In genomic region chr5:180333661-180334060, GRCh38 we compare ENCODE assay signal across 13 cellular contexts. TPM values are rescaled to one million over a fixed set of nuclear protein-coding genes. Genes with fewer than 3 reads are reported as not detected.
DNase-seq lines count a peak whose midpoint lies in the region; ATAC-seq and TF ChIP-seq lines count a peak whose summit lies in the region.
"Had no signal": no experiment of that assay in that cellular context is flagged by ENCODE, and none has a peak within 500 bp of the region (broad histone marks: within the 10 kb centered on the region; RNA-seq: fewer than 3 reads in every experiment).

No MANE protein-coding gene starts in this region.

- DNase-seq in AG10803 (ENCODE audit: low read depth) (peak; percentile 38), IMR-90 (peak; percentile 76), mesendoderm (no peak), psoas muscle (no peak)
- DNase-seq in central memory CD8-positive, alpha-beta T cell (ENCODE audit: low spot score in 2 of 2) = no peak
- no peak for DNase-seq in activated T-helper 1 cell treated with anti-CD3 and anti-CD28 coated beads, Interleukin-12 subunit alpha, Interleukin-12 subunit beta, Interleukin-2, Interleukin-4 antibody, amounts not matched to agents 30 ng/mL and 10 ng/mL and 1 ng/mL, durations not matched to agents 14 hours and 24 hours and 36 hours (ENCODE audit: low spot score)
- DNase-seq: activated CD8-positive, alpha-beta memory T cell treated with anti-CD3 and anti-CD28 coated beads, Interleukin-2, amount 50 U/mL, for 48 hours; DMS79; heart right ventricle; NCI-H524 treated with DMSO at 0.1 percent for 48 hours had no signal

- TF ChIP-seq RAD21 in IMR-90 (IDR thresholded peaks at IDR 0.05; ENCODE audit: low read length) = no peak

- peak overlapping the region; percentile 69 for H3K27ac Mint-ChIP-seq in central memory CD8-positive, alpha-beta T cell (ENCODE audit: low read depth)
- no peak overlapping the region for H3K27ac Mint-ChIP-seq in activated T-helper 1 cell treated with anti-CD3 and anti-CD28 coated beads, Interleukin-12 subunit alpha, Interleukin-12 subunit beta, Interleukin-2, Interleukin-4 antibody, amounts not matched to agents 30 ng/mL and 10 ng/mL and 1 ng/mL, durations not matched to agents 14 hours and 24 hours and 36 hours
- H3K27ac Mint-ChIP-seq: B cell had no signal

- peak overlapping the region; percentile 13; the same call in 1 of the 2 replicates for H3K14ac ChIP-seq in IMR-90 (replicated peaks; ENCODE audit: low read depth, low read length)

- peak overlapping the region; percentile 99 for H2AK5ac ChIP-seq in IMR-90 (ENCODE audit: low read depth, low read length)
- no peak overlapping the region for H2AK5ac ChIP-seq in mesendoderm (ENCODE audit: low read length)

- peak overlapping the region; percentile 77; the same call in 1 of the 2 replicates for H4K91ac ChIP-seq in IMR-90 (ENCODE audit: insufficient read depth, low read depth, low read length)

- H3K4me3 ChIP-seq in AG10803 (ENCODE audit: low read length) (no peak overlapping the region), IMR-90 (ENCODE audit: insufficient read depth, low read depth, low read length) (no peak overlapping the region), mesendoderm (ENCODE audit: low read length) (no peak overlapping the region), psoas muscle (no peak overlapping the region)
- H3K4me3 ChIP-seq: heart right ventricle had no signal

- H3K79me1 ChIP-seq in IMR-90 (ENCODE audit: low read depth in 1 of 2, low read length in 2 of 2) (peaks cover 0 to 8% of the 10 kb centered on the region in 2 experiments; a peak in 1 of 4 replicates), mesendoderm (ENCODE audit: low read length) (peaks cover 2% of the 10 kb centered on the region)

- H2BK120ac ChIP-seq in IMR-90 (ENCODE audit: low read depth, low read length) (peak overlapping the region; percentile 81), mesendoderm (ENCODE audit: low read depth, low read length) (no peak overlapping the region)

- H3K4me1 Mint-ChIP-seq in central memory CD8-positive, alpha-beta T cell = no peaks in the 10 kb centered on the region
- no peaks in the 10 kb centered on the region for H3K4me1 Mint-ChIP-seq in activated T-helper 1 cell treated with anti-CD3 and anti-CD28 coated beads, Interleukin-12 subunit alpha, Interleukin-12 subunit beta, Interleukin-2, Interleukin-4 antibody, amounts not matched to agents 30 ng/mL and 10 ng/mL and 1 ng/mL, durations not matched to agents 14 hours and 24 hours and 36 hours (ENCODE audit: low read depth)
- H3K4me1 Mint-ChIP-seq: B cell had no signal

- no peak for ATAC-seq in IMR-90 (ENCODE audit: low read depth)
- ATAC-seq in central memory CD8-positive, alpha-beta T cell (replicated peaks; ENCODE audit: extremely low read depth, poor library complexity, severe bottlenecking) = no peak
- no peak for ATAC-seq in HG03108 (IDR thresholded peaks at IDR 0.05; ENCODE audit: unreplicated experiment)
- ATAC-seq in HG02610 (IDR thresholded peaks at IDR 0.05; ENCODE audit: unreplicated experiment) = no peak
- ATAC-seq in psoas muscle = no peak

- H2BK20ac ChIP-seq in IMR-90 (ENCODE audit: low read depth, low read length) = no peak overlapping the region; the same call in 1 of the 2 replicates

- H4K8ac ChIP-seq in IMR-90 (ENCODE audit: low read depth in 2 of 2, low read length in 2 of 2) (peak overlapping the region in 1 of 2 experiments; percentile 8; a peak in 1 of 4 replicates), mesendoderm (ENCODE audit: low read depth, low read length) (no peak overlapping the region)

- H3K4me1 ChIP-seq in IMR-90 (ENCODE audit: control insufficient read depth, insufficient read depth, low read length) (peaks cover 18% of the 10 kb centered on the region), mesendoderm (ENCODE audit: control insufficient read depth, low read depth, low read length) (peaks cover 12% of the 10 kb centered on the region), psoas muscle (no peaks in the 10 kb centered on the region)

- H3K9me1 ChIP-seq in IMR-90 (ENCODE audit: insufficient read depth, low read length) = peaks cover 20% of the 10 kb centered on the region

- no peak overlapping the region for H3K18ac ChIP-seq in IMR-90 (ENCODE audit: low read depth, low read length)
- no peak overlapping the region for H3K18ac ChIP-seq in mesendoderm (ENCODE audit: low read length)

- H3K4ac ChIP-seq in IMR-90 (ENCODE audit: low read depth, low read length) = peak overlapping the region; percentile 34
- no peak overlapping the region for H3K4ac ChIP-seq in mesendoderm (ENCODE audit: low read depth, low read length)

- no peak overlapping the region for H3K4me3 Mint-ChIP-seq in central memory CD8-positive, alpha-beta T cell
- H3K4me3 Mint-ChIP-seq in activated T-helper 1 cell treated with anti-CD3 and anti-CD28 coated beads, Interleukin-12 subunit alpha, Interleukin-12 subunit beta, Interleukin-2, Interleukin-4 antibody, amounts not matched to agents 30 ng/mL and 10 ng/mL and 1 ng/mL, durations not matched to agents 14 hours and 24 hours and 36 hours = no peak overlapping the region
- H3K4me3 Mint-ChIP-seq: B cell had no signal

- H3K27ac ChIP-seq in IMR-90 (ENCODE audit: insufficient read depth, low read length) (no peak overlapping the region), mesendoderm (ENCODE audit: low read depth, low read length) (no peak overlapping the region), psoas muscle (no peak overlapping the region)

- H3K23ac ChIP-seq in IMR-90 (ENCODE audit: low read depth, low read length) (no peak overlapping the region), mesendoderm (ENCODE audit: low read length) (no peak overlapping the region)

- H3K36me3 ChIP-seq in IMR-90 (ENCODE audit: control insufficient read depth, insufficient read depth, low read length) = peaks cover 28% of the 10 kb centered on the region
- peaks cover 14% of the 10 kb centered on the region for H3K36me3 ChIP-seq in mesendoderm (ENCODE audit: control insufficient read depth, insufficient read depth, low read length)
- peaks cover 0 to 4% of the 10 kb centered on the region in 2 donors for H3K36me3 ChIP-seq in psoas muscle (ENCODE audit: insufficient read depth in 1 of 2, low read depth in 1 of 2)

- peak overlapping the region; percentile 60 for H2AK9ac ChIP-seq in IMR-90 (replicated peaks; ENCODE audit: low read depth, low read length, poor library complexity)

- no TSS peak for BruUV-seq in IMR-90 (replicated peaks; lab: Mats Ljungman, UMichigan)

- POLR2A ChIA-PET in IMR-90 (lab: Charles Lee; ENCODE audit: unreplicated experiment) = no interaction called here

- 88% methylated on average over 3 of the region's 4 CpGs; no CpG with 5 or more reads in 1 of the 2 experiments for WGBS in IMR-90 (ENCODE audit: extremely low coverage in 2 of 2, insufficient read length in 1 of 2), 2 experiments
- no CpG with 5 or more reads among the region's 4 CpGs for WGBS in mesendoderm (ENCODE audit: extremely low coverage, insufficient coverage, low lambda C conversion rate)
- 81 to 87% (median 85%) methylated on average over 4 of the region's 4 CpGs for WGBS in psoas muscle, 3 donors

- H3K79me2 ChIP-seq in mesendoderm (ENCODE audit: control insufficient read depth, insufficient read depth, low read length) = no peaks in the 10 kb centered on the region

- TF ChIP-seq POLR2A in IMR-90 (IDR thresholded peaks at IDR 0.05; ENCODE audit: low read depth, low read length) = no peak

- no peaks in the 10 kb centered on the region for H3K9me3 Mint-ChIP-seq in central memory CD8-positive, alpha-beta T cell
- no peaks in the 10 kb centered on the region for H3K9me3 Mint-ChIP-seq in activated T-helper 1 cell treated with anti-CD3 and anti-CD28 coated beads, Interleukin-12 subunit alpha, Interleukin-12 subunit beta, Interleukin-2, Interleukin-4 antibody, amounts not matched to agents 30 ng/mL and 10 ng/mL and 1 ng/mL, durations not matched to agents 14 hours and 24 hours and 36 hours

- H2AFZ ChIP-seq in IMR-90 (replicated peaks; ENCODE audit: low read length, poor library complexity) = peak overlapping the region; percentile 47

- peak overlapping the region; percentile 19; the same call in 1 of the 3 replicates for H2BK15ac ChIP-seq in IMR-90 (ENCODE audit: low read depth, low read length)
- H2BK15ac ChIP-seq in mesendoderm (replicated peaks; ENCODE audit: low read depth) = no peak overlapping the region

- H4K20me1 ChIP-seq in IMR-90 (ENCODE audit: insufficient read depth, low read length) = peaks cover 21% of the 10 kb centered on the region

- H3K36me3 Mint-ChIP-seq in central memory CD8-positive, alpha-beta T cell (ENCODE audit: insufficient read depth) = peaks cover 8% of the 10 kb centered on the region
- H3K36me3 Mint-ChIP-seq in activated T-helper 1 cell treated with anti-CD3 and anti-CD28 coated beads, Interleukin-12 subunit alpha, Interleukin-12 subunit beta, Interleukin-2, Interleukin-4 antibody, amounts not matched to agents 30 ng/mL and 10 ng/mL and 1 ng/mL, durations not matched to agents 14 hours and 24 hours and 36 hours (ENCODE audit: low read depth) = no peaks in the 10 kb centered on the region

- no peak overlapping the region for H3K4me2 ChIP-seq in IMR-90 (ENCODE audit: low read depth, low read length)
- no peak overlapping the region for H3K4me2 ChIP-seq in mesendoderm (ENCODE audit: low read length)

- in situ Hi-C loops in IMR-90 (cut with MboI; ENCODE audit: low sequenced_read_pairs) = no loop called here

- CTCF ChIA-PET in IMR-90 (lab: Yijun Ruan, JAX) = interaction anchor here (0.6 kb wide), 2 partner anchors 208 to 645 kb away, joined by 3 to 6 read pairs; no protein-coding TSS in a partner anchor

- H3K56ac ChIP-seq in IMR-90 (ENCODE audit: extremely low read depth, insufficient read depth, low read length) (no peak overlapping the region), mesendoderm (ENCODE audit: low read length) (no peak overlapping the region)

- peaks cover 19% of the 10 kb centered on the region for H3K27me3 Mint-ChIP-seq in central memory CD8-positive, alpha-beta T cell
- H3K27me3 Mint-ChIP-seq in activated T-helper 1 cell treated with anti-CD3 and anti-CD28 coated beads, Interleukin-12 subunit alpha, Interleukin-12 subunit beta, Interleukin-2, Interleukin-4 antibody, amounts not matched to agents 30 ng/mL and 10 ng/mL and 1 ng/mL, durations not matched to agents 14 hours and 24 hours and 36 hours (ENCODE audit: insufficient read depth) = peaks cover 19% of the 10 kb centered on the region

- intact Hi-C loops in IMR-90 (cut with micrococcal nuclease) = no loop called here
- intact Hi-C loops in psoas muscle (cut with DNase I) = no loop called here
- intact Hi-C loops in activated T-helper 1 cell treated with anti-CD3 and anti-CD28 coated beads, Interleukin-12 subunit alpha, Interleukin-12 subunit beta, Interleukin-2, Interleukin-4 antibody, amounts not matched to agents 30 ng/mL and 10 ng/mL and 1 ng/mL, durations not matched to agents 14 hours and 24 hours and 36 hours (cut with micrococcal nuclease) = no loop called here

- H2BK5ac ChIP-seq in IMR-90 (ENCODE audit: low read depth, low read length, poor library complexity, severe bottlenecking) (no peak overlapping the region), mesendoderm (ENCODE audit: low read length) (peak overlapping the region; percentile 49)

- TF ChIP-seq CTCF in AG10803 (conservative IDR thresholded peaks at IDR 0.05; ENCODE audit: low read length) (no peak), IMR-90 (conservative IDR thresholded peaks at IDR 0.05; ENCODE audit: low read depth, low read length) (no peak), psoas muscle (IDR thresholded peaks at IDR 0.05) (no peak)

- H3K27me3 ChIP-seq in IMR-90 (ENCODE audit: control insufficient read depth, insufficient read depth, low read length) = no peaks in the 10 kb centered on the region
- no peaks in the 10 kb centered on the region for H3K27me3 ChIP-seq in mesendoderm (ENCODE audit: insufficient read depth, low read length, poor library complexity)
- H3K27me3 ChIP-seq in psoas muscle (ENCODE audit: insufficient read depth in 3 of 3, low read length in 2 of 3) = peaks cover 0 to 2% (median 0%) of the 10 kb centered on the region in 3 donors

- dilution Hi-C loops in IMR-90 (cut with HindIII; ENCODE audit: low sequenced_read_pairs, unreplicated experiment) = no loop called here

- H3K9ac ChIP-seq in IMR-90 (ENCODE audit: low read depth, low read length) (no peak overlapping the region), mesendoderm (ENCODE audit: low read length) (no peak overlapping the region)

- H4K5ac ChIP-seq in IMR-90 (ENCODE audit: low read depth, low read length) (no peak overlapping the region), mesendoderm (ENCODE audit: low read length) (no peak overlapping the region)

- H3K9me3 ChIP-seq in IMR-90 (ENCODE audit: control insufficient read depth, insufficient read depth, low read length) (no peaks in the 10 kb centered on the region), psoas muscle (no peaks in the 10 kb centered on the region)
- H3K9me3 ChIP-seq: heart right ventricle had no signal

RNA-seq across cellular contexts. Expression of gene GFPT2, which starts 19.5 kb away (rescaled TPM):
- 20.6 and 20.8 TPM in 2 replicates for total RNA-seq in IMR-90 (2012; rRNA removed)
- 17.7 and 20.3 TPM in 2 replicates for polyA plus RNA-seq in IMR-90 (2012; rRNA removed)
- polyA plus RNA-seq in IMR-90 (2012; cell fraction: cytosol; rRNA removed) = 11.8 and 14.2 TPM in 2 replicates
- 18.2 and 28.4 TPM in 2 replicates for polyA plus RNA-seq in IMR-90 (2012; cell fraction: nucleus; rRNA removed; ENCODE audit: low replicate concordance)
- polyA plus RNA-seq in mesendoderm (2013, experiment 1 of 2) = 41.2 TPM
- 42.6 TPM for polyA plus RNA-seq in mesendoderm (2013, experiment 2 of 2)
- total RNA-seq in psoas muscle = 1 to 10 TPM; 4.4 to 7.2 (median 6.5) TPM
- 1 to 10 TPM; 2.0 to 2.4 (median 2.4) TPM for polyA plus RNA-seq in psoas muscle
- 1.1 and 1.4 TPM in 2 replicates for total RNA-seq in activated T-helper 1 cell treated with anti-CD3 and anti-CD28 coated beads, Interleukin-12 subunit alpha, Interleukin-12 subunit beta, Interleukin-2, Interleukin-4 antibody, amounts not matched to agents 30 ng/mL and 10 ng/mL and 1 ng/mL, durations not matched to agents 14 hours and 24 hours and 36 hours

RNA-seq across cellular contexts. Expression of gene MAPK9, which starts 41.8 kb away (rescaled TPM):
- 22.9 and 27.8 TPM in 2 replicates for total RNA-seq in IMR-90 (2012; rRNA removed)
- 20.1 and 23.3 TPM in 2 replicates for polyA plus RNA-seq in IMR-90 (2012; rRNA removed)
- 6.6 and 13.4 TPM in 2 replicates for polyA plus RNA-seq in IMR-90 (2012; cell fraction: cytosol; rRNA removed)
- polyA plus RNA-seq in IMR-90 (2012; cell fraction: nucleus; rRNA removed; ENCODE audit: low replicate concordance) = 8.1 and 28.5 TPM in 2 replicates
- polyA plus RNA-seq in mesendoderm (2013, experiment 1 of 2) = 28.2 TPM
- 28.4 TPM for polyA plus RNA-seq in mesendoderm (2013, experiment 2 of 2)
- total RNA-seq in psoas muscle = 10 to 100 TPM; 32.1 to 35.9 (median 34.6) TPM
- 10 to 100 TPM; 16.1 to 40.1 (median 17.1) TPM for polyA plus RNA-seq in psoas muscle
- total RNA-seq in activated T-helper 1 cell treated with anti-CD3 and anti-CD28 coated beads, Interleukin-12 subunit alpha, Interleukin-12 subunit beta, Interleukin-2, Interleukin-4 antibody, amounts not matched to agents 30 ng/mL and 10 ng/mL and 1 ng/mL, durations not matched to agents 14 hours and 24 hours and 36 hours = 39.8 and 44.6 TPM in 2 replicates

Comparison
In these comparisons a context has a peak if more than half of its experiments do, and no peak if none do; other contexts are left out.
1. DNase-seq: peak in AG10803 (single experiment) and IMR-90 (single experiment); none in central memory CD8-positive, alpha-beta T cell (0 of 2), mesendoderm (single experiment), psoas muscle (0 of 2) and activated T-helper 1 cell treated with anti-CD3 and anti-CD28 coated beads, Interleukin-12 subunit alpha, Interleukin-12 subunit beta, Interleukin-2, Interleukin-4 antibody, amounts not matched to agents 30 ng/mL and 10 ng/mL and 1 ng/mL, durations not matched to agents 14 hours and 24 hours and 36 hours (single experiment).